Comparison of ENCODE assay signal across 11 cellular contexts in the genomic region with DNA sequence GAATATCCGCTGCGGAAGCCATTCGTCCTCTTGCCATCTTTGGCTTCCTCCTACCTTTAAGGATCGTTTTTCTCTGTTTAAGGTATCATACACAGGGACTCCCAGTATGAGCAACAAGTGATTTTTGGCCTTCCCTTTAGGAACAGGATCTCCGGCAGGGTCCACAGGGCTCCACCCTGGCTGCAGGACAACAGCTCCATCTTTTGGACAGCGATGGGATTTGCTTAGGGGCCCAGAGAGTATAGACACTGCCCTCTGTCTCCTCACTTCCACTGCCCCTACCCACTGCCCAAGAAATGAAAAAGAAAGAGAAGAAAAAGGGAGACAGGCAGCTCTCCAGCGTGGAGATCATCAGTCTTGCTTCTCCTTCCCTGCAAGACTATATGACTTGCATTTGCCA.
A peak's percentile ranks its signal among the peaks of the same experiment; 100 is the strongest.
DNase-seq lines count a peak whose midpoint lies in the region; ATAC-seq and TF ChIP-seq lines count a peak whose summit lies in the region.
"Had no signal": no experiment of that assay in that cellular context is flagged by ENCODE, and none has a peak within 500 bp of the region (broad histone marks: within the 10 kb centered on the region; RNA-seq: fewer than 3 reads in every experiment).

No MANE protein-coding gene starts in this region.

- H3K36me3 ChIP-seq in Loucy (ENCODE audit: insufficient read depth, low read length), result no peaks in the 10 kb centered on the region

- H3K9me3 Mint-ChIP-seq in activated CD8-positive, alpha-beta memory T cell treated with anti-CD3 and anti-CD28 coated beads, Interleukin-2, amount 10 ng/mL, durations not matched to agents 7 days and 5 days (ENCODE audit: low read depth), result no peaks in the 10 kb centered on the region
- H3K9me3 Mint-ChIP-seq in activated naive CD4-positive, alpha-beta T cell treated with anti-CD3 and anti-CD28 coated beads, Interleukin-2, amount 10 ng/mL, durations not matched to agents 7 days and 5 days, result peaks cover 10% of the 10 kb centered on the region
- peaks cover 3% of the 10 kb centered on the region for H3K9me3 Mint-ChIP-seq in progenitor cell of endocrine pancreas (ENCODE audit: low read depth)
- H3K9me3 Mint-ChIP-seq in activated T-helper 2 cell treated with anti-CD3 and anti-CD28 coated beads, Interferon-gamma antibody, Interleukin-2, Interleukin-4, amounts not matched to agents 10 μg/mL and 5 μg/mL and 100 μg/mL, durations not matched to agents 14 hours and 24 hours and 36 hours, result no peaks in the 10 kb centered on the region
- H3K9me3 Mint-ChIP-seq: memory B cell had no signal

- H4K20me1 ChIP-seq in Loucy (ENCODE audit: insufficient read depth, low read length, poor library complexity, severe bottlenecking), result no peaks in the 10 kb centered on the region

- H3K27me3 Mint-ChIP-seq in activated CD8-positive, alpha-beta memory T cell treated with anti-CD3 and anti-CD28 coated beads, Interleukin-2, amount 10 ng/mL, durations not matched to agents 7 days and 5 days, result no peaks in the 10 kb centered on the region
- H3K27me3 Mint-ChIP-seq in activated naive CD4-positive, alpha-beta T cell treated with anti-CD3 and anti-CD28 coated beads, Interleukin-2, amount 10 ng/mL, durations not matched to agents 7 days and 5 days, result peaks cover 8% of the 10 kb centered on the region
- H3K27me3 Mint-ChIP-seq in progenitor cell of endocrine pancreas, result peaks cover 9% of the 10 kb centered on the region
- peaks cover 4% of the 10 kb centered on the region for H3K27me3 Mint-ChIP-seq in activated T-helper 2 cell treated with anti-CD3 and anti-CD28 coated beads, Interferon-gamma antibody, Interleukin-2, Interleukin-4, amounts not matched to agents 10 μg/mL and 5 μg/mL and 100 μg/mL, durations not matched to agents 14 hours and 24 hours and 36 hours (ENCODE audit: low read depth)
- H3K27me3 Mint-ChIP-seq: IgD-negative memory B cell, memory B cell had no signal

- peak; percentile 53 for ATAC-seq in activated CD8-positive, alpha-beta memory T cell treated with anti-CD3 and anti-CD28 coated beads, Interleukin-2, amount 10 ng/mL, durations not matched to agents 7 days and 5 days

- H3K4me1 ChIP-seq in Loucy (ENCODE audit: insufficient read depth, low read length, poor library complexity, severe bottlenecking), result no peaks in the 10 kb centered on the region

- no peaks in the 10 kb centered on the region for H3K79me2 ChIP-seq in Loucy (ENCODE audit: insufficient read depth, low read length)

- no peak overlapping the region for H3K4me3 Mint-ChIP-seq in activated CD8-positive, alpha-beta memory T cell treated with anti-CD3 and anti-CD28 coated beads, Interleukin-2, amount 10 ng/mL, durations not matched to agents 7 days and 5 days
- H3K4me3 Mint-ChIP-seq in activated naive CD4-positive, alpha-beta T cell treated with anti-CD3 and anti-CD28 coated beads, Interleukin-2, amount 10 ng/mL, durations not matched to agents 7 days and 5 days, result no peak overlapping the region
- no peak overlapping the region for H3K4me3 Mint-ChIP-seq in progenitor cell of endocrine pancreas (ENCODE audit: low read depth)
- H3K4me3 Mint-ChIP-seq in activated T-helper 2 cell treated with anti-CD3 and anti-CD28 coated beads, Interferon-gamma antibody, Interleukin-2, Interleukin-4, amounts not matched to agents 10 μg/mL and 5 μg/mL and 100 μg/mL, durations not matched to agents 14 hours and 24 hours and 36 hours (ENCODE audit: low read depth), result no peak overlapping the region
- H3K4me3 Mint-ChIP-seq: activated B cell treated with CpG ODN at 0.5 μM for 24 hours, IgD-negative memory B cell, memory B cell had no signal

- H3K9me2 ChIP-seq in Loucy (replicated peaks; ENCODE audit: low read depth, low read length), result no peaks in the 10 kb centered on the region

- H3K4me3 ChIP-seq in Loucy (ENCODE audit: low read length, poor library complexity, severe bottlenecking), result no peak overlapping the region

- no peak overlapping the region for H3K27ac Mint-ChIP-seq in activated CD8-positive, alpha-beta memory T cell treated with anti-CD3 and anti-CD28 coated beads, Interleukin-2, amount 10 ng/mL, durations not matched to agents 7 days and 5 days
- no peak overlapping the region for H3K27ac Mint-ChIP-seq in activated naive CD4-positive, alpha-beta T cell treated with anti-CD3 and anti-CD28 coated beads, Interleukin-2, amount 10 ng/mL, durations not matched to agents 7 days and 5 days
- H3K27ac Mint-ChIP-seq in progenitor cell of endocrine pancreas, result no peak overlapping the region
- H3K27ac Mint-ChIP-seq in activated T-helper 2 cell treated with anti-CD3 and anti-CD28 coated beads, Interferon-gamma antibody, Interleukin-2, Interleukin-4, amounts not matched to agents 10 μg/mL and 5 μg/mL and 100 μg/mL, durations not matched to agents 14 hours and 24 hours and 36 hours, result no peak overlapping the region
- H3K27ac Mint-ChIP-seq: activated B cell treated with CpG ODN at 0.5 μM for 24 hours, IgD-negative memory B cell, memory B cell had no signal

- H3K4me2 ChIP-seq in Loucy (ENCODE audit: low read depth, low read length, poor library complexity, severe bottlenecking), result no peak overlapping the region

- H3F3A ChIP-seq in Loucy (ENCODE audit: low read depth), result no peaks in the 10 kb centered on the region

- peaks cover 3% of the 10 kb centered on the region; the same call in 1 of the 2 replicates for H3K9me3 ChIP-seq in Loucy (ENCODE audit: insufficient read depth, low read depth, low read length)

- CTCF ChIA-PET in activated CD8-positive, alpha-beta memory T cell treated with anti-CD3 and anti-CD28 coated beads, Interleukin-2, amount 10 ng/mL, durations not matched to agents 7 days and 5 days (lab: Charles Lee), result interaction anchor here (1.4 kb wide), 1 partner anchor 10 kb away, joined by 5 read pairs; no protein-coding TSS in a partner anchor
- CTCF ChIA-PET in activated naive CD4-positive, alpha-beta T cell treated with anti-CD3 and anti-CD28 coated beads, Interleukin-2, amount 10 ng/mL, durations not matched to agents 7 days and 5 days (lab: Charles Lee), result interaction anchor here (0.7 to 1.5 kb wide), 2 partner anchors 392 to 393 kb away, joined by 3 read pairs; no protein-coding TSS in a partner anchor

- no peak for DNase-seq in activated CD8-positive, alpha-beta memory T cell treated with anti-CD3 and anti-CD28 coated beads, Interleukin-2, amount 10 ng/mL, durations not matched to agents 7 days and 5 days
- no peak for DNase-seq in activated CD8-positive, alpha-beta memory T cell treated with anti-CD3 and anti-CD28 coated beads, Interleukin-2, amount 50 U/mL, for 48 hours
- DNase-seq in activated naive CD4-positive, alpha-beta T cell treated with anti-CD3 and anti-CD28 coated beads, Interleukin-2, amount 10 ng/mL, durations not matched to agents 7 days and 5 days, result peak; percentile 33
- DNase-seq in progenitor cell of endocrine pancreas (ENCODE audit: low spot score, unreplicated experiment), result no peak
- no peak for DNase-seq in activated T-helper 2 cell treated with anti-CD3 and anti-CD28 coated beads, Interferon-gamma antibody, Interleukin-2, Interleukin-4, amounts not matched to agents 10 μg/mL and 5 μg/mL and 100 μg/mL, durations not matched to agents 14 hours and 24 hours and 36 hours (ENCODE audit: low spot score)
- no peak for DNase-seq in activated gamma-delta T cell treated with Interleukin-2 at 50 U/mL for 16 hours
- no peak for DNase-seq in hypothalamus (lab: John Stamatoyannopoulos, UW)
- DNase-seq: activated B cell treated with CpG ODN at 0.5 μM for 24 hours had no signal

- no peaks in the 10 kb centered on the region for H3K36me3 Mint-ChIP-seq in activated CD8-positive, alpha-beta memory T cell treated with anti-CD3 and anti-CD28 coated beads, Interleukin-2, amount 10 ng/mL, durations not matched to agents 7 days and 5 days
- no peaks in the 10 kb centered on the region for H3K36me3 Mint-ChIP-seq in activated naive CD4-positive, alpha-beta T cell treated with anti-CD3 and anti-CD28 coated beads, Interleukin-2, amount 10 ng/mL, durations not matched to agents 7 days and 5 days
- no peaks in the 10 kb centered on the region for H3K36me3 Mint-ChIP-seq in progenitor cell of endocrine pancreas (ENCODE audit: insufficient read depth)
- no peaks in the 10 kb centered on the region for H3K36me3 Mint-ChIP-seq in activated T-helper 2 cell treated with anti-CD3 and anti-CD28 coated beads, Interferon-gamma antibody, Interleukin-2, Interleukin-4, amounts not matched to agents 10 μg/mL and 5 μg/mL and 100 μg/mL, durations not matched to agents 14 hours and 24 hours and 36 hours (ENCODE audit: low read depth)
- H3K36me3 Mint-ChIP-seq: IgD-negative memory B cell, memory B cell had no signal

- intact Hi-C loops in activated T-helper 2 cell treated with anti-CD3 and anti-CD28 coated beads, Interferon-gamma antibody, Interleukin-2, Interleukin-4, amounts not matched to agents 10 μg/mL and 5 μg/mL and 100 μg/mL, durations not matched to agents 14 hours and 24 hours and 36 hours (cut with micrococcal nuclease), result no loop called here

- no peak overlapping the region for H2AFZ ChIP-seq in Loucy (ENCODE audit: low read length)

- peaks cover 5% of the 10 kb centered on the region for H3K4me1 Mint-ChIP-seq in activated CD8-positive, alpha-beta memory T cell treated with anti-CD3 and anti-CD28 coated beads, Interleukin-2, amount 10 ng/mL, durations not matched to agents 7 days and 5 days
- H3K4me1 Mint-ChIP-seq in activated naive CD4-positive, alpha-beta T cell treated with anti-CD3 and anti-CD28 coated beads, Interleukin-2, amount 10 ng/mL, durations not matched to agents 7 days and 5 days, result peaks cover 13% of the 10 kb centered on the region
- H3K4me1 Mint-ChIP-seq in progenitor cell of endocrine pancreas (ENCODE audit: low read depth), result peaks cover 2% of the 10 kb centered on the region
- no peaks in the 10 kb centered on the region for H3K4me1 Mint-ChIP-seq in activated T-helper 2 cell treated with anti-CD3 and anti-CD28 coated beads, Interferon-gamma antibody, Interleukin-2, Interleukin-4, amounts not matched to agents 10 μg/mL and 5 μg/mL and 100 μg/mL, durations not matched to agents 14 hours and 24 hours and 36 hours (ENCODE audit: low read depth)

- no peaks in the 10 kb centered on the region for H3K27me3 ChIP-seq in Loucy (ENCODE audit: insufficient read depth, low read length, poor library complexity, severe bottlenecking)

- peak; percentile 79 for TF ChIP-seq CTCF in Loucy (conservative IDR thresholded peaks at IDR 0.05; ENCODE audit: low read length)
- TF ChIP-seq CTCF in progenitor cell of endocrine pancreas (IDR thresholded peaks at IDR 0.05; ENCODE audit: unreplicated experiment), result peak; percentile 57

- no peak overlapping the region for H3K9ac ChIP-seq in Loucy (ENCODE audit: low read depth, low read length, poor library complexity, severe bottlenecking)
